ENCODE assay signal across 9 cellular contexts in the genomic region with DNA sequence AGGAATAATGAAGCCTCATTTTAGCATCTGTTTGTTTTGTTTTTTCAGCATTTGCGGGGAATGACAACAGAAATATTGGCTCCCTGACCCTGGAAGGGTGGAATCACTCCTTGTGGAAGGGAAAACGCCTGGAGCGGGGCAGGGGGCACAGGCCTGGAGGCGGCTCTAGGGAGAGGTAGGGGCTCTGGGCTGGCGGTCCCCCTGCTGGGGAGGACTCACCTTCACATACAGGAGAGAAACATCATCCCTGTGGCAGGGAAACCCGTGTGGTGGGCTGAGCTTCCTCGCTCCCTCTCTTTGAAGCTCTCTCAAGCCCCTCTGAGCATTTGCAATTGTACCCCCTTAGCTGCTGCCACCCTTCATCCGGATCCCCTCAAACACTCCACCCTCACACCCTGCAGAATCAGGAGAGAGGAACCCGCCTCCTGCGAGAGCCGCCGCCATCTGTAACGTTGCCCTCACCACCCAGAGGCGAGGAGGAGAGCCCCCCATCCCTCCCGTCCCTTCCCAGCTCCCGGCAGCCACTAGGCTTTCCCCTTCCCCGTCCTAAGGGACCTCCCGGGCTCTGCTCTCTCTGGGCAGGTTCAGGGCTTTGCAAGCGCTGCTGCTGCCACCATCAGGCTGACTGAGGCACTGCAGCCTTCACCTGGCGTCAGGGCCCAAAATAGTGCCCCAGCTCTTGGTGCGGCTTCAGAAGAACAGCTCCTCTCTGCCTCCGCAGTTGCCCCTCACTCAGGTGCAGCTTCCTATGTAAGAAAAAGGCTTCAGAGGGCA. TPM values are rescaled to one million over a fixed set of nuclear protein-coding genes. Genes with fewer than 3 reads are reported as not detected.
DNase-seq lines count a peak whose midpoint lies in the region; ATAC-seq, FAIRE-seq and TF ChIP-seq lines count a peak whose summit lies in the region.
"Had no signal": no experiment of that assay in that cellular context is flagged by ENCODE, and none has a peak within 500 bp of the region (broad histone marks: within the 10 kb centered on the region; RNA-seq: fewer than 3 reads in every experiment).

No MANE protein-coding gene starts in this region.

- TF ChIP-seq RAD21 in GM12878 (IDR thresholded peaks at IDR 0.05; ENCODE audit: insufficient read depth, low read depth, low read length) = peak; percentile 90

- no peaks in the 10 kb centered on the region for H3K9me3 Mint-ChIP-seq in T-helper 2 cell treated with Interferon-gamma antibody and Interleukin-4, amounts not matched to agents 5 μg/mL and 100 μg/mL, for 36 hours

- SMC1A ChIA-PET in GM12878 (lab: Charles Lee; ENCODE audit: uncharacterized antibody, unreplicated experiment) = interaction anchor here (1.2 to 5.4 kb wide), 4 partner anchors 22 to 383 kb away, joined by 3 to 40 read pairs (median 4); no protein-coding TSS in a partner anchor

- RAD21 ChIA-PET in GM12878 (lab: Charles Lee; ENCODE audit: unreplicated experiment) = interaction anchor here (1.1 to 1.7 kb wide), 6 partner anchors 84 to 679 kb away, joined by 3 to 11 read pairs (median 4); no protein-coding TSS in a partner anchor

- CTCF ChIA-PET in GM12878 (lab: Yijun Ruan, JAX) = interaction anchor here (0.6 to 6.3 kb wide), 21 partner anchors 23 to 1679 kb away, joined by 3 to 68 read pairs (median 4); no protein-coding TSS in a partner anchor

- H2AFZ ChIP-seq in GM12878 (ENCODE audit: control insufficient read depth, low read depth, low read length) (no peak overlapping the region), smooth muscle cell (ENCODE audit: low read depth) (no peak overlapping the region)

- no peak for TF ChIP-seq EP300 in GM12878 (IDR thresholded peaks at IDR 0.05; ENCODE audit: borderline replicate concordance in 1 of 2, control insufficient read depth in 1 of 2, low read depth in 2 of 2, low read length in 2 of 2)

- H4K20me1 ChIP-seq in GM12878 (ENCODE audit: control insufficient read depth, insufficient read depth) (no peaks in the 10 kb centered on the region), smooth muscle cell (ENCODE audit: low read depth) (no peaks in the 10 kb centered on the region)

- POLR2A ChIA-PET in GM12878 (lab: Charles Lee) = interaction anchor here (1.1 kb wide), 1 partner anchor 274 kb away, joined by 3 read pairs; no protein-coding TSS in a partner anchor

- H3K27ac ChIP-seq in GM12878 (ENCODE audit: control insufficient read depth, insufficient read depth) = no peak overlapping the region
- no peak overlapping the region for H3K27ac ChIP-seq in smooth muscle cell (ENCODE audit: low read depth)

- H3K4me1 ChIP-seq in GM12878 (ENCODE audit: control insufficient read depth, insufficient read depth, low read length) = no peaks in the 10 kb centered on the region
- H3K4me1 ChIP-seq in iPS-15b (ENCODE audit: control insufficient read depth, insufficient read depth, low read length) = peaks cover 2% of the 10 kb centered on the region
- no peaks in the 10 kb centered on the region for H3K4me1 ChIP-seq in smooth muscle cell (ENCODE audit: low read depth)

- H3K4me1 Mint-ChIP-seq in T-helper 2 cell treated with Interferon-gamma antibody and Interleukin-4, amounts not matched to agents 5 μg/mL and 100 μg/mL, for 36 hours (ENCODE audit: low read depth) = no peaks in the 10 kb centered on the region

- peak; percentile 87 for FAIRE-seq in GM12878 (lab: Jason Lieb, UNC)
- FAIRE-seq: islet of Langerhans had no signal

- H3K4me2 ChIP-seq in GM12878 (ENCODE audit: control insufficient read depth, insufficient read depth) (no peak overlapping the region), smooth muscle cell (no peak overlapping the region)

- TF ChIP-seq POLR2A in GM12878 (IDR thresholded peaks at IDR 0.05; ENCODE audit: low read depth, low read length) = no peak

- DNase-seq in GM12865 (ENCODE audit: low read depth) = peak; percentile 68
- DNase-seq in HFF-Myc (ENCODE audit: extremely low read depth, low read depth) = peak; percentile 32
- peak; percentile 45 for DNase-seq in NCI-H128 (lab: John Stamatoyannopoulos, UW; ENCODE audit: unreplicated experiment)
- peak; percentile 18 for DNase-seq in T-helper 2 cell treated with Interferon-gamma antibody and Interleukin-4, amounts not matched to agents 5 μg/mL and 100 μg/mL, for 36 hours (ENCODE audit: low spot score)
- DNase-seq in GM12878 (ENCODE audit: low read depth, low spot score) = no peak
- DNase-seq in smooth muscle cell (lab: John Stamatoyannopoulos, UW; ENCODE audit: unreplicated experiment) = peak; percentile 33

- H3K4me3 Mint-ChIP-seq in T-helper 2 cell treated with Interferon-gamma antibody and Interleukin-4, amounts not matched to agents 5 μg/mL and 100 μg/mL, for 36 hours = no peak overlapping the region

- H3F3A ChIP-seq in smooth muscle cell (ENCODE audit: low read depth) = no peaks in the 10 kb centered on the region

- TF ChIP-seq CTCF in GM12865 (IDR thresholded peaks at IDR 0.05; ENCODE audit: insufficient read depth, low read depth, low read length, missing control alignments) (peak; percentile 98), HFF-Myc (IDR thresholded peaks at IDR 0.05; ENCODE audit: low read depth, low read length, missing control alignments) (peak; percentile 97), GM12878 (IDR thresholded peaks at IDR 0.05 in 2 of 3, conservative IDR thresholded peaks at IDR 0.05 in 1 of 3; ENCODE audit: control insufficient read depth in 2 of 3, extremely low read depth in 1 of 3, insufficient read depth in 1 of 3, low read depth in 3 of 3, low read length in 3 of 3) (peak; percentile 94 to 98 (median 94)), smooth muscle cell (IDR thresholded peaks at IDR 0.05; ENCODE audit: borderline replicate concordance, insufficient read depth, poor library complexity, severe bottlenecking) (peak; percentile 96)

- H3K4me3 ChIP-seq in GM12865 (ENCODE audit: low read depth, low read length) = no peak overlapping the region
- no peak overlapping the region for H3K4me3 ChIP-seq in HFF-Myc (replicated peaks; ENCODE audit: low read depth, low read length)
- H3K4me3 ChIP-seq in GM12878 = no peak overlapping the region
- H3K4me3 ChIP-seq in iPS-15b (ENCODE audit: low read depth, low read length) = peak overlapping the region; percentile 23
- H3K4me3 ChIP-seq in smooth muscle cell = no peak overlapping the region

- no peaks in the 10 kb centered on the region for H3K36me3 Mint-ChIP-seq in T-helper 2 cell treated with Interferon-gamma antibody and Interleukin-4, amounts not matched to agents 5 μg/mL and 100 μg/mL, for 36 hours (ENCODE audit: low read depth)

- H3K79me2 ChIP-seq in GM12878 (ENCODE audit: control insufficient read depth, insufficient read depth, low read length) (no peaks in the 10 kb centered on the region), smooth muscle cell (ENCODE audit: low read depth) (no peaks in the 10 kb centered on the region)

- ATAC-seq in GM12878 = peak; percentile 98
- no peak for ATAC-seq in HG02973 (IDR thresholded peaks at IDR 0.05; ENCODE audit: unreplicated experiment)

- H3K9ac ChIP-seq in GM12878 (ENCODE audit: control insufficient read depth, insufficient read depth, low read length) (no peak overlapping the region), iPS-15b (ENCODE audit: low read depth, low read length) (no peak overlapping the region), smooth muscle cell (ENCODE audit: low read depth) (no peak overlapping the region)

- in situ Hi-C loops in GM12878 (cut with MboI) = loop anchor here (5.0 to 10.0 kb wide), 2 partner anchors 273 to 545 kb away; no protein-coding TSS in a partner anchor

- intact Hi-C loops in GM12878 (cut with micrococcal nuclease; ENCODE audit: unreplicated experiment) = loop anchor here (1.0 to 10.0 kb wide), 5 partner anchors 113 to 675 kb away; no protein-coding TSS in a partner anchor

- peaks cover 0 to 12% of the 10 kb centered on the region in 2 experiments; a peak in 3 of 4 replicates for H3K27me3 ChIP-seq in GM12878 (replicated peaks in 1 of 2; ENCODE audit: control insufficient read depth in 2 of 2, insufficient read depth in 2 of 2, low read length in 1 of 2)
- H3K27me3 ChIP-seq in iPS-15b (ENCODE audit: control insufficient read depth, insufficient read depth, low read length) = peaks cover 18% of the 10 kb centered on the region
- H3K27me3 ChIP-seq in smooth muscle cell (ENCODE audit: low read depth) = peaks cover 44% of the 10 kb centered on the region

- H3K27me3 Mint-ChIP-seq in T-helper 2 cell treated with Interferon-gamma antibody and Interleukin-4, amounts not matched to agents 5 μg/mL and 100 μg/mL, for 36 hours (ENCODE audit: low read depth) = peaks cover 7% of the 10 kb centered on the region

- H3K9me3 ChIP-seq in GM12878 (replicated peaks; ENCODE audit: control insufficient read depth, insufficient read depth, low read length) = no peaks in the 10 kb centered on the region
- no peaks in the 10 kb centered on the region for H3K9me3 ChIP-seq in iPS-15b (ENCODE audit: control insufficient read depth, insufficient read depth, low read length)
- no peaks in the 10 kb centered on the region for H3K9me3 ChIP-seq in smooth muscle cell (replicated peaks; ENCODE audit: low read depth)

- H3K36me3 ChIP-seq in GM12878 (ENCODE audit: control insufficient read depth in 2 of 2, insufficient read depth in 2 of 2, low read length in 1 of 2) (no peaks in the 10 kb centered on the region), iPS-15b (ENCODE audit: control insufficient read depth, insufficient read depth, low read length) (no peaks in the 10 kb centered on the region), smooth muscle cell (ENCODE audit: low read depth) (no peaks in the 10 kb centered on the region)

- no TSS peak for BruUV-seq in GM12878 (replicated peaks; lab: Mats Ljungman, UMichigan)

- WGBS in GM12878 (ENCODE audit: insufficient coverage, insufficient replicate concordance, low lambda C conversion rate, missing lambda C conversion rate) = 23% methylated on average over 20 of the region's 22 CpGs
- 32% methylated on average over 22 of the region's 22 CpGs for WGBS in smooth muscle cell (ENCODE audit: low lambda C conversion rate)

- no peak overlapping the region for H3K27ac Mint-ChIP-seq in T-helper 2 cell treated with Interferon-gamma antibody and Interleukin-4, amounts not matched to agents 5 μg/mL and 100 μg/mL, for 36 hours

RNA-seq across cellular contexts. Expression of a gene that starts 10.4 kb away (rescaled TPM):
- total RNA-seq in GM12878 (2013; cell fraction: nucleolus; rRNA removed) = not detected in 2 replicates
- total RNA-seq in GM12878 (2014; rRNA removed) (under 0.01 TPM in 1 of 2 replicates, not detected in the other), GM12878 (2014; rRNA removed; fragmentation: Illumina TruSeq; extraction: Trizol) (not detected in 2 replicates), GM12878 (2021) (not detected in 2 replicates), smooth muscle cell (not detected in 2 replicates)
- polyA plus RNA-seq in GM12878 (2011; ENCODE audit: low read depth) = not detected
- polyA plus RNA-seq in GM12878 (2011; rRNA removed) (not detected in 2 replicates), GM12878 (2014; fragmentation: Illumina TruSeq; extraction: Trizol) (not detected in 2 replicates), GM12878 (2014; fragmentation: Nextera tagmentation; extraction: Ambion mirVana) (not detected), GM12878 (2014; rRNA removed) (not detected in 2 replicates), GM12878 (2016; fragmentation: Nextera tagmentation; extraction: Ambion mirVana) (not detected), smooth muscle cell (1.2 and 1.3 TPM in 2 replicates)
- 0.03 and 0.15 TPM in 2 replicates for polyA plus RNA-seq in GM12878 (2011; cell fraction: cytosol; rRNA removed)
- 0.03 TPM in 1 of 2 replicates, not detected in the other for polyA plus RNA-seq in GM12878 (2011; cell fraction: nucleus; rRNA removed)
- polyA plus RNA-seq in GM12878 (2012) = 0.21 TPM in 1 of 2 replicates, not detected in the other
- polyA minus RNA-seq in GM12878 (2011; rRNA and poly(A)+ RNA removed) = not detected in 2 replicates
- polyA minus RNA-seq in GM12878 (2011; cell fraction: cytosol; rRNA and poly(A)+ RNA removed) = not detected in 2 replicates
- not detected in 2 replicates for polyA minus RNA-seq in GM12878 (2011; cell fraction: nucleus; rRNA and poly(A)+ RNA removed)
